In the genomic region with DNA sequence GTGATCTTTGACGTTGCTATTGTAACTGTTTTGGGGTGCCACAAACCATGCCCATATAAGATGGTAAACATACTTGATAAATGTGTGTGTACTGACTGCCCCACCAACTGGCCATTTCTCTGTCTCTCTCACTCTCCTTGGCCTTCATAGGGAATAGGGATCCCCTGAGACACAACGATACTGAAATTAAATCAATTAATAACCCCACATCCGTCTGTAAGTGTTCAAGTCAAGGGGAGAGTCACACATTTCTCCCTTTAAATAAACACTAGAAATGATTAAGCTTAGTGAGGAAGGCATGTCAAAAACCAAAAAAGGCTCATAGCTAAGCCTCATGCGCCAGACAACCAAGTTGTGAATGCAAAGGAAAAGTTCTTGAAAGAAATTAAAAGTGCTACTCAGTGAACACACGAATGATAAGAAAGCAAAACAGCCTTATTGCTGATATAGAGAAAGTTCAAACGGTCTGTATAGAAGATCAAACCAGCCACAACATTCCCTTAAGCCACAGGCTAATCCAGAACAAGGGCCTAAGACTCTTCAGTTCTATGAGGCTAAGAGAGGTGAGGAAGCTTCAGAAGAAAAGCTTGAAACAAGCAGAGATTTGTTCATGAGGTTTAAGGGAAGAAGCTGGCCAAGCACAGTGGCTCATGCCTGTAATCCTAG, we compare ENCODE assay signal across 22 cellular contexts.
DNase-seq lines count a peak whose midpoint lies in the region; ATAC-seq and TF ChIP-seq lines count a peak whose summit lies in the region.
"Had no signal": no experiment of that assay in that cellular context is flagged by ENCODE, and none has a peak within 500 bp of the region (broad histone marks: within the 10 kb centered on the region; RNA-seq: fewer than 3 reads in every experiment).

No MANE protein-coding gene starts in this region.

- DNase-seq in activated CD8-positive, alpha-beta T cell treated with anti-CD3 and anti-CD28 coated beads, Interleukin-2, amount 10 ng/mL, durations not matched to agents 7 days and 5 days = peak; percentile 9
- DNase-seq in activated CD8-positive, alpha-beta T cell treated with anti-CD3 and anti-CD28 coated beads for 36 hours = no peak
- DNase-seq in activated T-helper 2 cell treated with anti-CD3 and anti-CD28 coated beads, Interferon-gamma antibody, Interleukin-2, Interleukin-4, amounts not matched to agents 10 μg/mL and 5 μg/mL and 100 μg/mL, durations not matched to agents 14 hours and 24 hours and 36 hours (ENCODE audit: low spot score) = no peak
- DNase-seq in stimulated activated CD4-positive, alpha-beta T cell treated with anti-CD3 and anti-CD28 coated beads, Interleukin-1b, Interleukin-23, amount 100 ng/mL, for 48 hours = no peak
- DNase-seq: 8988T; activated gamma-delta T cell treated with Interleukin-2 at 50 U/mL for 16 hours; BE2C; HCEC 1CT; hippocampal formation; Kasumi-1; NCI-H1417; nephron progenitor cell; retina; SIG-M5; stimulated activated naive CD4-positive, alpha-beta T cell treated with Interleukin-2 at 50 U/mL for 16 hours; tibial artery had no signal

- CTCF ChIA-PET in activated CD8-positive, alpha-beta T cell treated with anti-CD3 and anti-CD28 coated beads, Interleukin-2, amount 10 ng/mL, durations not matched to agents 7 days and 5 days (lab: Charles Lee) = interaction anchor here (1.0 to 1.5 kb wide), 3 partner anchors 37 to 248 kb away, joined by 3 to 5 read pairs (median 4); no protein-coding TSS in a partner anchor
- CTCF ChIA-PET in activated CD8-positive, alpha-beta T cell treated with anti-CD3 and anti-CD28 coated beads for 36 hours (lab: Charles Lee) = interaction anchor here (1.2 kb wide), 1 partner anchor 8 kb away, joined by 3 read pairs; no protein-coding TSS in a partner anchor

- no peak for TF ChIP-seq CTCF in activated CD8-positive, alpha-beta T cell treated with anti-CD3 and anti-CD28 coated beads for 36 hours (IDR thresholded peaks at IDR 0.05)

- no peak overlapping the region for H3K27ac Mint-ChIP-seq in activated CD8-positive, alpha-beta T cell treated with anti-CD3 and anti-CD28 coated beads, Interleukin-2, amount 10 ng/mL, durations not matched to agents 7 days and 5 days
- no peak overlapping the region for H3K27ac Mint-ChIP-seq in activated CD8-positive, alpha-beta T cell treated with anti-CD3 and anti-CD28 coated beads for 36 hours
- H3K27ac Mint-ChIP-seq in dendritic cell treated with granulocyte-macrophage colony-stimulating factor and Interleukin-4, amounts not matched to agents 40 ng/mL and 50 ng/mL, for 4 days = peak overlapping the region; percentile 72
- peak overlapping the region; percentile 70 for H3K27ac Mint-ChIP-seq in stimulated activated memory B cell treated with anti-CD40 and anti-IgM and Interleukin-4, amounts not matched to agents 10 μg/mL and 1 μg/mL and 100 μg/mL, for 72 hours
- no peak overlapping the region for H3K27ac Mint-ChIP-seq in activated T-helper 2 cell treated with anti-CD3 and anti-CD28 coated beads, Interferon-gamma antibody, Interleukin-2, Interleukin-4, amounts not matched to agents 10 μg/mL and 5 μg/mL and 100 μg/mL, durations not matched to agents 14 hours and 24 hours and 36 hours
- H3K27ac Mint-ChIP-seq: mesothelial cell of epicardium; nephron progenitor cell; T-helper 1 cell treated with Interleukin-12 subunit alpha and Interleukin-12 subunit beta and Interleukin-4 antibody, amounts not matched to agents 30 μg/mL and 1 μg/mL, for 36 hours had no signal

- peaks cover 28% of the 10 kb centered on the region for H3K4me1 Mint-ChIP-seq in activated CD8-positive, alpha-beta T cell treated with anti-CD3 and anti-CD28 coated beads, Interleukin-2, amount 10 ng/mL, durations not matched to agents 7 days and 5 days (ENCODE audit: low read depth)
- peaks cover 36% of the 10 kb centered on the region for H3K4me1 Mint-ChIP-seq in activated CD8-positive, alpha-beta T cell treated with anti-CD3 and anti-CD28 coated beads for 36 hours (ENCODE audit: low read depth)
- peaks cover 68% of the 10 kb centered on the region for H3K4me1 Mint-ChIP-seq in dendritic cell treated with granulocyte-macrophage colony-stimulating factor and Interleukin-4, amounts not matched to agents 40 ng/mL and 50 ng/mL, for 4 days (ENCODE audit: low read depth)
- peaks cover 72% of the 10 kb centered on the region for H3K4me1 Mint-ChIP-seq in stimulated activated memory B cell treated with anti-CD40 and anti-IgM and Interleukin-4, amounts not matched to agents 10 μg/mL and 1 μg/mL and 100 μg/mL, for 72 hours
- H3K4me1 Mint-ChIP-seq in activated T-helper 2 cell treated with anti-CD3 and anti-CD28 coated beads, Interferon-gamma antibody, Interleukin-2, Interleukin-4, amounts not matched to agents 10 μg/mL and 5 μg/mL and 100 μg/mL, durations not matched to agents 14 hours and 24 hours and 36 hours (ENCODE audit: low read depth) = peaks cover 19% of the 10 kb centered on the region

- no peak overlapping the region for H3K4me3 Mint-ChIP-seq in activated CD8-positive, alpha-beta T cell treated with anti-CD3 and anti-CD28 coated beads, Interleukin-2, amount 10 ng/mL, durations not matched to agents 7 days and 5 days
- H3K4me3 Mint-ChIP-seq in activated CD8-positive, alpha-beta T cell treated with anti-CD3 and anti-CD28 coated beads for 36 hours = no peak overlapping the region
- H3K4me3 Mint-ChIP-seq in dendritic cell treated with granulocyte-macrophage colony-stimulating factor and Interleukin-4, amounts not matched to agents 40 ng/mL and 50 ng/mL, for 4 days = no peak overlapping the region
- no peak overlapping the region for H3K4me3 Mint-ChIP-seq in stimulated activated memory B cell treated with anti-CD40 and anti-IgM and Interleukin-4, amounts not matched to agents 10 μg/mL and 1 μg/mL and 100 μg/mL, for 72 hours
- H3K4me3 Mint-ChIP-seq in activated T-helper 2 cell treated with anti-CD3 and anti-CD28 coated beads, Interferon-gamma antibody, Interleukin-2, Interleukin-4, amounts not matched to agents 10 μg/mL and 5 μg/mL and 100 μg/mL, durations not matched to agents 14 hours and 24 hours and 36 hours (ENCODE audit: low read depth) = no peak overlapping the region
- H3K4me3 Mint-ChIP-seq: mesothelial cell of epicardium; nephron progenitor cell; T-helper 1 cell treated with Interleukin-12 subunit alpha and Interleukin-12 subunit beta and Interleukin-4 antibody, amounts not matched to agents 30 μg/mL and 1 μg/mL, for 36 hours had no signal

- ATAC-seq in activated CD8-positive, alpha-beta T cell treated with anti-CD3 and anti-CD28 coated beads, Interleukin-2, amount 10 ng/mL, durations not matched to agents 7 days and 5 days = no peak
- ATAC-seq in activated CD8-positive, alpha-beta T cell treated with anti-CD3 and anti-CD28 coated beads for 36 hours = no peak
- ATAC-seq in HG03460 (IDR thresholded peaks at IDR 0.05; ENCODE audit: unreplicated experiment) (peak; percentile 36), GM18873 (IDR thresholded peaks at IDR 0.05; ENCODE audit: low FRiP score, unreplicated experiment) (no peak)
- ATAC-seq in stimulated activated memory B cell treated with anti-CD40 and anti-IgM and Interleukin-4, amounts not matched to agents 10 μg/mL and 1 μg/mL and 100 μg/mL, for 72 hours = no peak

- no peaks in the 10 kb centered on the region for H3K36me3 Mint-ChIP-seq in activated CD8-positive, alpha-beta T cell treated with anti-CD3 and anti-CD28 coated beads, Interleukin-2, amount 10 ng/mL, durations not matched to agents 7 days and 5 days (ENCODE audit: low read depth)
- no peaks in the 10 kb centered on the region for H3K36me3 Mint-ChIP-seq in activated CD8-positive, alpha-beta T cell treated with anti-CD3 and anti-CD28 coated beads for 36 hours (ENCODE audit: low read depth)
- no peaks in the 10 kb centered on the region for H3K36me3 Mint-ChIP-seq in dendritic cell treated with granulocyte-macrophage colony-stimulating factor and Interleukin-4, amounts not matched to agents 40 ng/mL and 50 ng/mL, for 4 days (ENCODE audit: low read depth)
- no peaks in the 10 kb centered on the region for H3K36me3 Mint-ChIP-seq in stimulated activated memory B cell treated with anti-CD40 and anti-IgM and Interleukin-4, amounts not matched to agents 10 μg/mL and 1 μg/mL and 100 μg/mL, for 72 hours
- no peaks in the 10 kb centered on the region for H3K36me3 Mint-ChIP-seq in activated T-helper 2 cell treated with anti-CD3 and anti-CD28 coated beads, Interferon-gamma antibody, Interleukin-2, Interleukin-4, amounts not matched to agents 10 μg/mL and 5 μg/mL and 100 μg/mL, durations not matched to agents 14 hours and 24 hours and 36 hours (ENCODE audit: low read depth)
- H3K36me3 Mint-ChIP-seq: mesothelial cell of epicardium had no signal

- peaks cover 6% of the 10 kb centered on the region for H3K27me3 Mint-ChIP-seq in activated CD8-positive, alpha-beta T cell treated with anti-CD3 and anti-CD28 coated beads, Interleukin-2, amount 10 ng/mL, durations not matched to agents 7 days and 5 days (ENCODE audit: low read depth)
- H3K27me3 Mint-ChIP-seq in activated CD8-positive, alpha-beta T cell treated with anti-CD3 and anti-CD28 coated beads for 36 hours = peaks cover 6% of the 10 kb centered on the region
- H3K27me3 Mint-ChIP-seq in dendritic cell treated with granulocyte-macrophage colony-stimulating factor and Interleukin-4, amounts not matched to agents 40 ng/mL and 50 ng/mL, for 4 days = peaks cover 4% of the 10 kb centered on the region
- no peaks in the 10 kb centered on the region for H3K27me3 Mint-ChIP-seq in stimulated activated memory B cell treated with anti-CD40 and anti-IgM and Interleukin-4, amounts not matched to agents 10 μg/mL and 1 μg/mL and 100 μg/mL, for 72 hours
- H3K27me3 Mint-ChIP-seq in activated T-helper 2 cell treated with anti-CD3 and anti-CD28 coated beads, Interferon-gamma antibody, Interleukin-2, Interleukin-4, amounts not matched to agents 10 μg/mL and 5 μg/mL and 100 μg/mL, durations not matched to agents 14 hours and 24 hours and 36 hours (ENCODE audit: low read depth) = peaks cover 24% of the 10 kb centered on the region

- intact Hi-C loops in activated CD8-positive, alpha-beta T cell treated with anti-CD3 and anti-CD28 coated beads for 36 hours (cut with micrococcal nuclease) = no loop called here
- intact Hi-C loops in dendritic cell treated with granulocyte-macrophage colony-stimulating factor and Interleukin-4, amounts not matched to agents 40 ng/mL and 50 ng/mL, for 4 days (cut with micrococcal nuclease) = no loop called here
- intact Hi-C loops in activated T-helper 2 cell treated with anti-CD3 and anti-CD28 coated beads, Interferon-gamma antibody, Interleukin-2, Interleukin-4, amounts not matched to agents 10 μg/mL and 5 μg/mL and 100 μg/mL, durations not matched to agents 14 hours and 24 hours and 36 hours (cut with micrococcal nuclease) = no loop called here

- POLR2A ChIA-PET in activated CD8-positive, alpha-beta T cell treated with anti-CD3 and anti-CD28 coated beads, Interleukin-2, amount 10 ng/mL, durations not matched to agents 7 days and 5 days (lab: Charles Lee) = no interaction called here
- POLR2A ChIA-PET in activated CD8-positive, alpha-beta T cell treated with anti-CD3 and anti-CD28 coated beads for 36 hours (lab: Charles Lee) = no interaction called here

- H3K9me3 Mint-ChIP-seq in activated CD8-positive, alpha-beta T cell treated with anti-CD3 and anti-CD28 coated beads, Interleukin-2, amount 10 ng/mL, durations not matched to agents 7 days and 5 days (ENCODE audit: insufficient read depth) = no peaks in the 10 kb centered on the region
- no peaks in the 10 kb centered on the region for H3K9me3 Mint-ChIP-seq in activated CD8-positive, alpha-beta T cell treated with anti-CD3 and anti-CD28 coated beads for 36 hours
- no peaks in the 10 kb centered on the region for H3K9me3 Mint-ChIP-seq in dendritic cell treated with granulocyte-macrophage colony-stimulating factor and Interleukin-4, amounts not matched to agents 40 ng/mL and 50 ng/mL, for 4 days
- no peaks in the 10 kb centered on the region for H3K9me3 Mint-ChIP-seq in stimulated activated memory B cell treated with anti-CD40 and anti-IgM and Interleukin-4, amounts not matched to agents 10 μg/mL and 1 μg/mL and 100 μg/mL, for 72 hours
- no peaks in the 10 kb centered on the region for H3K9me3 Mint-ChIP-seq in activated T-helper 2 cell treated with anti-CD3 and anti-CD28 coated beads, Interferon-gamma antibody, Interleukin-2, Interleukin-4, amounts not matched to agents 10 μg/mL and 5 μg/mL and 100 μg/mL, durations not matched to agents 14 hours and 24 hours and 36 hours
- H3K9me3 Mint-ChIP-seq: mesothelial cell of epicardium; nephron progenitor cell; T-helper 1 cell treated with Interleukin-12 subunit alpha and Interleukin-12 subunit beta and Interleukin-4 antibody, amounts not matched to agents 30 μg/mL and 1 μg/mL, for 36 hours had no signal

Comparison
In these comparisons a context has a peak if more than half of its experiments do, and no peak if none do; other contexts are left out.
1. H3K27ac Mint-ChIP-seq: peak in dendritic cell treated with granulocyte-macrophage colony-stimulating factor and Interleukin-4, amounts not matched to agents 40 ng/mL and 50 ng/mL, for 4 days (single experiment) and stimulated activated memory B cell treated with anti-CD40 and anti-IgM and Interleukin-4, amounts not matched to agents 10 μg/mL and 1 μg/mL and 100 μg/mL, for 72 hours (single experiment); none in activated CD8-positive, alpha-beta T cell treated with anti-CD3 and anti-CD28 coated beads, Interleukin-2, amount 10 ng/mL, durations not matched to agents 7 days and 5 days (single experiment), activated CD8-positive, alpha-beta T cell treated with anti-CD3 and anti-CD28 coated beads for 36 hours (single experiment) and activated T-helper 2 cell treated with anti-CD3 and anti-CD28 coated beads, Interferon-gamma antibody, Interleukin-2, Interleukin-4, amounts not matched to agents 10 μg/mL and 5 μg/mL and 100 μg/mL, durations not matched to agents 14 hours and 24 hours and 36 hours (single experiment).